Comparison of ENCODE assay signal across 22 cellular contexts in the genomic region with DNA sequence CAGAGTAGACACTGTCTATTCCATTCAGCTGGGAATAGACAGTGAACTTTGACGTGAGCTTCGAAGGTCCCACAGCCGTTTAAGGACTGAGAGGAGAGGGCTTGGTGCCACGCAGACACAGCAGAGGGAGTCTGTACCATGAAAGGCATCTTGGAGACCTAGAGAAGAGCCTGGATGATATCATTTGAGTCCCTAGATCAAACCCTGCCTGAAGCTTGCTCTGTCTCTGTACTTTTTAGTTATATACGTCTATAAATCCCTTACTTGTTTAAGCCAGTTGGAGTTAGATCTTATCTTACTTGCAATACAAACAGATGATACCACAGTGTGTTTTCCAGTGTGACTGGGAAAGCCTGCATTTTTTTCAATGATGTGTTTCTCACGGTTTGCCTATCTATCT.
"Had no signal": no experiment of that assay in that cellular context is flagged by ENCODE, and none has a peak within 500 bp of the region (broad histone marks: within the 10 kb centered on the region; RNA-seq: fewer than 3 reads in every experiment).

No MANE protein-coding gene starts in this region.

- H3K27ac ChIP-seq: esophagus squamous epithelium, heart right ventricle, pancreas, stomach, thyroid gland had no signal

- H3K27me3 Mint-ChIP-seq: memory B cell, progenitor cell of endocrine pancreas had no signal

- ATAC-seq: effector memory CD8-positive, alpha-beta T cell; heart right ventricle; natural killer cell; pancreas; sciatic nerve; stimulated activated effector memory CD8-positive, alpha-beta T cell treated with anti-CD3 and anti-CD28 coated beads, Interleukin-12 subunit alpha, Interleukin-12 subunit beta, amount 100 ng/mL, for 72 hours had no signal

- DNase-seq: cortex of kidney; effector memory CD8-positive, alpha-beta T cell; erythroblast; esophagus squamous epithelium; foreskin melanocyte; glutamatergic neuron; heart right ventricle; hippocampal formation; natural killer cell; occipital lobe; stimulated activated CD4-positive, alpha-beta T cell treated with anti-CD3 and anti-CD28 coated beads, Interleukin-2, amount 100 ng/mL, for 24 hours; stimulated activated CD4-positive, alpha-beta T cell treated with anti-CD3 and anti-CD28 coated beads, Interleukin-4, amount 100 ng/mL, for 24 hours; stimulated activated naive CD4-positive, alpha-beta T cell treated with Interleukin-2 at 50 U/mL for 16 hours; stomach; thyroid gland; trophoblast cell had no signal

- H3K27me3 ChIP-seq: esophagus squamous epithelium, heart right ventricle, pancreas, stomach, thyroid gland had no signal

- H3K4me1 Mint-ChIP-seq: memory B cell; natural killer cell; stimulated activated effector memory CD8-positive, alpha-beta T cell treated with anti-CD3 and anti-CD28 coated beads, Interleukin-12 subunit alpha, Interleukin-12 subunit beta, amount 100 ng/mL, for 72 hours had no signal

- H3K4me3 Mint-ChIP-seq: effector memory CD8-positive, alpha-beta T cell; memory B cell; natural killer cell; stimulated activated effector memory CD8-positive, alpha-beta T cell treated with anti-CD3 and anti-CD28 coated beads, Interleukin-12 subunit alpha, Interleukin-12 subunit beta, amount 100 ng/mL, for 72 hours had no signal

- H3K36me3 Mint-ChIP-seq: memory B cell; natural killer cell; stimulated activated effector memory CD8-positive, alpha-beta T cell treated with anti-CD3 and anti-CD28 coated beads, Interleukin-12 subunit alpha, Interleukin-12 subunit beta, amount 100 ng/mL, for 72 hours had no signal

- H3K36me3 ChIP-seq: esophagus squamous epithelium, pancreas, stomach, thyroid gland had no signal

- H3K4me3 ChIP-seq: esophagus squamous epithelium, heart right ventricle, lung, pancreas, stomach, thyroid gland had no signal

- H3K4me1 ChIP-seq: esophagus squamous epithelium, heart right ventricle, pancreas, stomach, thyroid gland had no signal

- H3K9me3 Mint-ChIP-seq: effector memory CD8-positive, alpha-beta T cell; natural killer cell had no signal

- H3K27ac Mint-ChIP-seq: effector memory CD8-positive, alpha-beta T cell; memory B cell; natural killer cell; progenitor cell of endocrine pancreas; stimulated activated effector memory CD8-positive, alpha-beta T cell treated with anti-CD3 and anti-CD28 coated beads, Interleukin-12 subunit alpha, Interleukin-12 subunit beta, amount 100 ng/mL, for 72 hours had no signal

- H3K9me3 ChIP-seq: esophagus squamous epithelium, heart right ventricle, pancreas, stomach, thyroid gland had no signal
